Comparison of ENCODE assay signal across 22 cellular contexts in the genomic region with DNA sequence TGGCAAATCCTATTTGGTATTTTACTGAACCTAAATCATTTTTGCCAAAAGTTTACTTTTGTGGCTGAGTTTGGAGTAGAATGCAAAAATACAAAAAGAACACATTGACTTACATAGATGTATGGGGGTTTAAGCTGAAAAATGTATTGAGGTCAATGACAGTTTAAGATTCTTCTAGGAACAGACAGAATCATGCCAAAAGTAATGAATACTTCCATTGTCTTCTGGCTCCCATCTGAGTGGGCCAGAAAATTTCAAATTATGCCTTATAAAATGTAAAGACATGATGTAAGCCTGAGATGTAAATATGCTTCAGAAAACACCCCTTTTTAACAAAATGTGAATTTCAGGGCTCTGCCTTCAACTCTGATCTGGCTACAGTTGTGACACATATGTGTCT.
"Had no signal": no experiment of that assay in that cellular context is flagged by ENCODE, and none has a peak within 500 bp of the region (broad histone marks: within the 10 kb centered on the region; RNA-seq: fewer than 3 reads in every experiment).

No MANE protein-coding gene starts in this region.

- H3K27ac Mint-ChIP-seq: naive B cell; naive thymus-derived CD8-positive, alpha-beta T cell; natural killer cell treated with Interleukin-12 subunit alpha and Interleukin-12 subunit beta and Interleukin-15 and Interleukin-18, amount 100 ng/mL, for 72 hours; neural progenitor cell; stimulated activated memory B cell treated with anti-CD40 and anti-IgM and Interleukin-4, amounts not matched to agents 10 μg/mL and 1 μg/mL and 100 μg/mL, for 72 hours; stimulated activated naive CD8-positive, alpha-beta T cell treated with anti-CD3 and anti-CD28 coated beads, Interleukin-15, amount 100 ng/mL, for 72 hours had no signal

- H3K36me3 Mint-ChIP-seq: naive B cell; naive thymus-derived CD8-positive, alpha-beta T cell; natural killer cell treated with Interleukin-12 subunit alpha and Interleukin-12 subunit beta and Interleukin-15 and Interleukin-18, amount 100 ng/mL, for 72 hours; neural progenitor cell; stimulated activated memory B cell treated with anti-CD40 and anti-IgM and Interleukin-4, amounts not matched to agents 10 μg/mL and 1 μg/mL and 100 μg/mL, for 72 hours had no signal

- H3K4me1 Mint-ChIP-seq: naive B cell; naive thymus-derived CD8-positive, alpha-beta T cell; neural progenitor cell; stimulated activated memory B cell treated with anti-CD40 and anti-IgM and Interleukin-4, amounts not matched to agents 10 μg/mL and 1 μg/mL and 100 μg/mL, for 72 hours; stimulated activated naive CD8-positive, alpha-beta T cell treated with anti-CD3 and anti-CD28 coated beads, Interleukin-15, amount 100 ng/mL, for 72 hours had no signal

- H3K27me3 Mint-ChIP-seq: natural killer cell treated with Interleukin-12 subunit alpha and Interleukin-12 subunit beta and Interleukin-15 and Interleukin-18, amount 100 ng/mL, for 72 hours; stimulated activated memory B cell treated with anti-CD40 and anti-IgM and Interleukin-4, amounts not matched to agents 10 μg/mL and 1 μg/mL and 100 μg/mL, for 72 hours; stimulated activated naive CD8-positive, alpha-beta T cell treated with anti-CD3 and anti-CD28 coated beads, Interleukin-15, amount 100 ng/mL, for 72 hours had no signal

- H3K4me3 Mint-ChIP-seq: naive B cell; naive thymus-derived CD8-positive, alpha-beta T cell; natural killer cell treated with Interleukin-12 subunit alpha and Interleukin-12 subunit beta and Interleukin-15 and Interleukin-18, amount 100 ng/mL, for 72 hours; neural progenitor cell; stimulated activated memory B cell treated with anti-CD40 and anti-IgM and Interleukin-4, amounts not matched to agents 10 μg/mL and 1 μg/mL and 100 μg/mL, for 72 hours; stimulated activated naive CD8-positive, alpha-beta T cell treated with anti-CD3 and anti-CD28 coated beads, Interleukin-15, amount 100 ng/mL, for 72 hours had no signal

- H3K9me3 Mint-ChIP-seq: neural progenitor cell had no signal

- DNase-seq: naive B cell; naive thymus-derived CD8-positive, alpha-beta T cell; occipital lobe; pancreas; right cardiac atrium; spleen; stimulated activated CD4-positive, alpha-beta T cell treated with anti-CD3 and anti-CD28 coated beads, Interleukin-12 subunit alpha, Interleukin-12 subunit beta, amount 100 ng/mL, for 4 hours; stimulated activated CD4-positive, alpha-beta T cell treated with anti-CD3 and anti-CD28 coated beads, Interleukin-1b, Interleukin-23, amount 100 ng/mL, for 48 hours; stimulated activated CD4-positive, alpha-beta T cell treated with anti-CD3 and anti-CD28 coated beads, Interleukin-4, amount 100 ng/mL, for 1 hour; stimulated activated CD4-positive, alpha-beta T cell treated with anti-CD3 and anti-CD28 coated beads, Interleukin-4, amount 100 ng/mL, for 4 hours; stimulated activated CD8-positive, alpha-beta memory T cell treated with anti-CD3 and anti-CD28 coated beads, Interleukin-4, amount 100 ng/mL, for 48 hours; stimulated activated naive CD4-positive, alpha-beta T cell; stimulated activated naive CD8-positive, alpha-beta T cell treated with anti-CD3 and anti-CD28 coated beads, Interleukin-15, amount 100 ng/mL, for 72 hours; stimulated activated naive CD8-positive, alpha-beta T cell treated with anti-CD3 and anti-CD28 coated beads, Interleukin-15, Interleukin-2, amounts not matched to agents 100 U/mL and 50 U/mL, for 24 hours; substantia nigra; testis; trophoblast cell; upper lobe of left lung had no signal

- ATAC-seq: naive thymus-derived CD8-positive, alpha-beta T cell; natural killer cell treated with Interleukin-12 subunit alpha and Interleukin-12 subunit beta and Interleukin-15 and Interleukin-18, amount 100 ng/mL, for 72 hours; pancreas; right cardiac atrium; sciatic nerve; stimulated activated memory B cell treated with anti-CD40 and anti-IgM and Interleukin-4, amounts not matched to agents 10 μg/mL and 1 μg/mL and 100 μg/mL, for 72 hours; stimulated activated naive CD8-positive, alpha-beta T cell treated with anti-CD3 and anti-CD28 coated beads, Interleukin-15, amount 100 ng/mL, for 72 hours; stimulated activated naive CD8-positive, alpha-beta T cell treated with anti-CD3 and anti-CD28 coated beads, Interleukin-15, Interleukin-2, amounts not matched to agents 100 U/mL and 50 U/mL, for 24 hours had no signal
